9 cellular contexts compared by ENCODE assay signal in the genomic region with DNA sequence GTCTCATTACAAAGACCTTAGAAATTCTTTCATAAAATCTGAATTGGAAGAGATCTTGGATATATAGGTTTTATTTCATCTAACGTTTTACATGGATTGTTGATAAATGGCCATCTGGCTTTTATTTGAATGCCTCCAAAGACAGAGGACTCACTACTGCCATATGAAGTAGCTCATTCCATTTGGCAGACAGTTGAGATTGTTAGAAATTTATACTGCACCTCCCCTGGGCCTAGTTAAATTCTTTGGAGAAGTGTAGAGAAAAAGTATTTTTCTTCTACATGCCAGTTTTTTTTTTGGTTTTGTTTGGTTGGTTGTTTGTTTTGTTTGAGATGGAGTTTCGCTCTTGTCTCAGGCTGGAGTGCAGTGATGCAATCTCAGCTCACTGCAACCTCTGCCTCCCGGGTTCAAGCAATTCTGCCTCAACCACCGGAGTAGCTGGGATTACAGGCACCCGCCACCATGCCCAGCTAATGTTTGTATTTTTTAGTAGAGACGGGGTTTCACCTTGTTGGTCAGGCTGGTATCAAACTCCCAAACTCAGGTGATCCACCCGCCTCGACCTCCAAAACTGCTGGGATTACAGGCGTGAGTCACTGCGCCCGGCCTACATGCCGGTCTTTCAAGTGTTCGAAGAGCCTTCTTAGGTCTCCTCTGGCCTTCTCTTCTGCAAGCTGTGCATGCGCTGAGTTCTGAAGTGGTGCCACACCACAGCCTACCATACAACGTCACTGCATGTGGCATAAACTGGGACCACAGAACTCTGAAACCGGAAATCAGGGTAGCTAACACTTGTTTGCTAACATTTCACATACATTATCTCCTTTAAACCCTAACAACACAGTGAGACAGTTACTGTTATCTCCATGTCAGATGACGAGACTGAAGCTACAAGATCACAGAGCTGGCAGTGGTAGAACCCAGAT. TPM values are rescaled to one million over a fixed set of nuclear protein-coding genes. Genes with fewer than 3 reads are reported as not detected.
DNase-seq lines count a peak whose midpoint lies in the region; ATAC-seq, FAIRE-seq and TF ChIP-seq lines count a peak whose summit lies in the region.
"Not testable (repeated sequence)": the region's sequence is repeated elsewhere in the genome, so short reads cannot be mapped to it uniquely, and the experiment has no call there.
"Had no signal": no experiment of that assay in that cellular context is flagged by ENCODE, and none has a peak within 500 bp of the region (broad histone marks: within the 10 kb centered on the region; RNA-seq: fewer than 3 reads in every experiment).

No MANE protein-coding gene starts in this region.

- H3K79me2 ChIP-seq in H1 (ENCODE audit: control insufficient read depth in 1 of 2, insufficient read depth in 2 of 2, low read length in 2 of 2): not testable (repeated sequence)

- TF ChIP-seq EP300 in H1 (IDR thresholded peaks at IDR 0.05; ENCODE audit: borderline replicate concordance in 1 of 2, low read depth in 2 of 2, low read length in 2 of 2): not testable (repeated sequence)

- FAIRE-seq in H1 (lab: Jason Lieb, UNC): peak; percentile 69

- H3K4me1 Mint-ChIP-seq in CD4-positive, CD25-positive, alpha-beta regulatory T cell; T-helper 17 cell: not testable (repeated sequence)
- peaks cover 21% of the 10 kb centered on the region for H3K4me1 Mint-ChIP-seq in activated CD8-positive, alpha-beta memory T cell treated with anti-CD3 and anti-CD28 coated beads, Interleukin-2, amount 10 ng/mL, durations not matched to agents 7 days and 5 days
- peaks cover 17% of the 10 kb centered on the region for H3K4me1 Mint-ChIP-seq in activated naive CD8-positive, alpha-beta T cell treated with anti-CD3 and anti-CD28 coated beads, Interleukin-2, amount 10 ng/mL, durations not matched to agents 7 days and 5 days
- H3K4me1 Mint-ChIP-seq in naive thymus-derived CD4-positive, alpha-beta T cell: peaks cover 0 to 16% (median 0%) of the 10 kb centered on the region in 7 donors
- H3K4me1 Mint-ChIP-seq in stimulated activated naive CD8-positive, alpha-beta T cell treated with anti-CD3 and anti-CD28 coated beads, Interleukin-15, amount 100 ng/mL, for 72 hours: peaks cover 31% of the 10 kb centered on the region

- H3K23ac ChIP-seq in H1 (ENCODE audit: insufficient read length): not testable (repeated sequence)

- H2BK12ac ChIP-seq in H1 (ENCODE audit: low read depth, low read length): not testable (repeated sequence)

- H4K20me1 ChIP-seq in H1 (replicated peaks in 1 of 2; ENCODE audit: control insufficient read depth in 1 of 2, insufficient read depth in 2 of 2, low read length in 2 of 2): not testable (repeated sequence)

- no CpG with 5 or more reads among the region's 17 CpGs for WGBS in H1 (ENCODE audit: extremely low coverage in 1 of 2, insufficient coverage in 1 of 2, insufficient read length in 1 of 2, insufficient replicate concordance in 2 of 2, low coverage in 1 of 2, low lambda C conversion rate in 2 of 2, missing lambda C conversion rate in 1 of 2), 2 experiments

- H2BK15ac ChIP-seq in H1 (ENCODE audit: low read length): not testable (repeated sequence)

- H2AFZ ChIP-seq in H1 (ENCODE audit: low read length): not testable (repeated sequence)

- H3K9ac ChIP-seq in H1 (replicated peaks in 1 of 4; ENCODE audit: extremely low read depth in 1 of 4, low read depth in 3 of 4, low read length in 3 of 4): not testable (repeated sequence)

- H2BK5ac ChIP-seq in H1 (ENCODE audit: low read depth, low read length): not testable (repeated sequence)

- H3K23me2 ChIP-seq in H1 (ENCODE audit: low read depth, low read length): not testable (repeated sequence)

- not testable (repeated sequence) for H2BK20ac ChIP-seq in H1 (ENCODE audit: low read length)

- not testable (repeated sequence) for H3K4ac ChIP-seq in H1 (replicated peaks; ENCODE audit: insufficient read length, low read depth, low read length)

- not testable (repeated sequence) for H4K8ac ChIP-seq in H1 (ENCODE audit: extremely low read depth, insufficient read depth, low read length)

- H3K36me3 Mint-ChIP-seq in CD4-positive, CD25-positive, alpha-beta regulatory T cell: peaks cover 16% of the 10 kb centered on the region
- not testable (repeated sequence) for H3K36me3 Mint-ChIP-seq in T-helper 17 cell (ENCODE audit: low read depth)
- peaks cover 28% of the 10 kb centered on the region for H3K36me3 Mint-ChIP-seq in activated CD8-positive, alpha-beta memory T cell treated with anti-CD3 and anti-CD28 coated beads, Interleukin-2, amount 10 ng/mL, durations not matched to agents 7 days and 5 days
- peaks cover 24% of the 10 kb centered on the region for H3K36me3 Mint-ChIP-seq in activated naive CD8-positive, alpha-beta T cell treated with anti-CD3 and anti-CD28 coated beads, Interleukin-2, amount 10 ng/mL, durations not matched to agents 7 days and 5 days
- peaks cover 4 to 16% (median 15%) of the 10 kb centered on the region in 5 donors for H3K36me3 Mint-ChIP-seq in naive thymus-derived CD4-positive, alpha-beta T cell

- H2BK120ac ChIP-seq in H1 (replicated peaks; ENCODE audit: low read depth, low read length): not testable (repeated sequence)

- H3K4me3 Mint-ChIP-seq in CD4-positive, CD25-positive, alpha-beta regulatory T cell; T-helper 17 cell; activated CD8-positive, alpha-beta memory T cell treated with anti-CD3 and anti-CD28 coated beads, Interleukin-2, amount 10 ng/mL, durations not matched to agents 7 days and 5 days; activated naive CD8-positive, alpha-beta T cell treated with anti-CD3 and anti-CD28 coated beads, Interleukin-2, amount 10 ng/mL, durations not matched to agents 7 days and 5 days; naive thymus-derived CD4-positive, alpha-beta T cell; stimulated activated naive CD8-positive, alpha-beta T cell treated with anti-CD3 and anti-CD28 coated beads, Interleukin-15, amount 100 ng/mL, for 72 hours: not testable (repeated sequence)

- H2AK5ac ChIP-seq in H1 (ENCODE audit: low read depth, low read length): not testable (repeated sequence)

- TF ChIP-seq POLR2A in H1 (IDR thresholded peaks at IDR 0.05; ENCODE audit: control extremely low read depth in 1 of 2, low read depth in 2 of 2, low read length in 2 of 2): not testable (repeated sequence)

- not testable (repeated sequence) for H3K56ac ChIP-seq in H1 (replicated peaks; ENCODE audit: insufficient read length, low read depth, low read length)

- not testable (repeated sequence) for H3K18ac ChIP-seq in H1 (ENCODE audit: extremely low read depth, low read length)

- ATAC-seq in CD4-positive, CD25-positive, alpha-beta regulatory T cell (ENCODE audit: low read depth in 2 of 2): peak; percentile 83 to 94
- peak; percentile 96 for ATAC-seq in T-helper 17 cell
- ATAC-seq in activated CD8-positive, alpha-beta memory T cell treated with anti-CD3 and anti-CD28 coated beads, Interleukin-2, amount 10 ng/mL, durations not matched to agents 7 days and 5 days: peak; percentile 86
- peak; percentile 60 for ATAC-seq in activated naive CD8-positive, alpha-beta T cell treated with anti-CD3 and anti-CD28 coated beads, Interleukin-2, amount 10 ng/mL, durations not matched to agents 7 days and 5 days (ENCODE audit: low read depth)
- ATAC-seq in left ventricle myocardium superior: peak; percentile 63
- ATAC-seq in naive thymus-derived CD4-positive, alpha-beta T cell: peak; percentile 94
- peak; percentile 95 for ATAC-seq in stimulated activated naive CD8-positive, alpha-beta T cell treated with anti-CD3 and anti-CD28 coated beads, Interleukin-15, amount 100 ng/mL, for 72 hours

- TF ChIP-seq CTCF in H1 (IDR thresholded peaks at IDR 0.05; ENCODE audit: control extremely low read depth in 1 of 3, insufficient read depth in 1 of 3, low read depth in 1 of 3, low read length in 3 of 3): not testable (repeated sequence)

- H3K27me3 Mint-ChIP-seq in CD4-positive, CD25-positive, alpha-beta regulatory T cell; T-helper 17 cell; activated CD8-positive, alpha-beta memory T cell treated with anti-CD3 and anti-CD28 coated beads, Interleukin-2, amount 10 ng/mL, durations not matched to agents 7 days and 5 days; activated naive CD8-positive, alpha-beta T cell treated with anti-CD3 and anti-CD28 coated beads, Interleukin-2, amount 10 ng/mL, durations not matched to agents 7 days and 5 days; naive thymus-derived CD4-positive, alpha-beta T cell; stimulated activated naive CD8-positive, alpha-beta T cell treated with anti-CD3 and anti-CD28 coated beads, Interleukin-15, amount 100 ng/mL, for 72 hours: not testable (repeated sequence)

- not testable (repeated sequence) for H4K91ac ChIP-seq in H1 (replicated peaks; ENCODE audit: insufficient read length, low read length)

- not testable (repeated sequence) for H3K27me3 ChIP-seq in CD4-positive, CD25-positive, alpha-beta regulatory T cell (ENCODE audit: control insufficient read depth, insufficient read depth, low read length); H1 (replicated peaks in 1 of 4; ENCODE audit: control insufficient read depth in 3 of 4, extremely low read depth in 1 of 4, insufficient read depth in 3 of 4, low read length in 3 of 4); naive thymus-derived CD4-positive, alpha-beta T cell (ENCODE audit: control insufficient read depth in 2 of 2, insufficient read depth in 2 of 2, low read length in 2 of 2)

- intact Hi-C loops in left ventricle myocardium superior (cut with micrococcal nuclease); naive thymus-derived CD4-positive, alpha-beta T cell (cut with micrococcal nuclease): not testable (repeated sequence)

- H3K9me3 Mint-ChIP-seq in CD4-positive, CD25-positive, alpha-beta regulatory T cell; activated CD8-positive, alpha-beta memory T cell treated with anti-CD3 and anti-CD28 coated beads, Interleukin-2, amount 10 ng/mL, durations not matched to agents 7 days and 5 days (ENCODE audit: low read depth); activated naive CD8-positive, alpha-beta T cell treated with anti-CD3 and anti-CD28 coated beads, Interleukin-2, amount 10 ng/mL, durations not matched to agents 7 days and 5 days; naive thymus-derived CD4-positive, alpha-beta T cell; stimulated activated naive CD8-positive, alpha-beta T cell treated with anti-CD3 and anti-CD28 coated beads, Interleukin-15, amount 100 ng/mL, for 72 hours: not testable (repeated sequence)

- not testable (repeated sequence) for H3K14ac ChIP-seq in H1 (ENCODE audit: insufficient read length)

- POLR2A ChIA-PET in activated naive CD8-positive, alpha-beta T cell treated with anti-CD3 and anti-CD28 coated beads, Interleukin-2, amount 10 ng/mL, durations not matched to agents 7 days and 5 days (lab: Charles Lee); H1 (lab: Charles Lee; ENCODE audit: partially characterized antibody); naive thymus-derived CD4-positive, alpha-beta T cell (lab: Charles Lee): not testable (repeated sequence)

- CTCF ChIA-PET in activated CD8-positive, alpha-beta memory T cell treated with anti-CD3 and anti-CD28 coated beads, Interleukin-2, amount 10 ng/mL, durations not matched to agents 7 days and 5 days (lab: Charles Lee); H1 (lab: Charles Lee; ENCODE audit: partially characterized antibody); naive thymus-derived CD4-positive, alpha-beta T cell (lab: Charles Lee): not testable (repeated sequence)

- TF ChIP-seq RAD21 in H1 (IDR thresholded peaks at IDR 0.05 in 1 of 2, conservative IDR thresholded peaks at IDR 0.05 in 1 of 2; ENCODE audit: low read depth in 2 of 2, low read length in 2 of 2): not testable (repeated sequence)

- not testable (repeated sequence) for DNase-seq in CD4-positive, CD25-positive, alpha-beta regulatory T cell; T-helper 17 cell; activated CD8-positive, alpha-beta memory T cell treated with anti-CD3 and anti-CD28 coated beads, Interleukin-2, amount 10 ng/mL, durations not matched to agents 7 days and 5 days; activated naive CD8-positive, alpha-beta T cell treated with anti-CD3 and anti-CD28 coated beads, Interleukin-2, amount 10 ng/mL, durations not matched to agents 7 days and 5 days; H1 (ENCODE audit: low read depth in 1 of 2, low spot score in 2 of 2); left ventricle myocardium superior; naive thymus-derived CD4-positive, alpha-beta T cell; stimulated activated naive CD8-positive, alpha-beta T cell treated with anti-CD3 and anti-CD28 coated beads, Interleukin-15, amount 100 ng/mL, for 72 hours

- not testable (repeated sequence) for H3K27ac ChIP-seq in CD4-positive, CD25-positive, alpha-beta regulatory T cell (ENCODE audit: insufficient read depth, low read length, poor library complexity, severe bottlenecking); H1 (ENCODE audit: low read depth, low read length); naive thymus-derived CD4-positive, alpha-beta T cell (ENCODE audit: low read depth, low read length)

- not testable (repeated sequence) for H3K4me2 ChIP-seq in H1 (ENCODE audit: insufficient read depth in 1 of 2, low read depth in 2 of 2, low read length in 2 of 2)

- H3K4me3 ChIP-seq in CD4-positive, CD25-positive, alpha-beta regulatory T cell (ENCODE audit: low read depth, low read length); H1 (ENCODE audit: extremely low read depth in 1 of 4, insufficient read depth in 2 of 4, low read depth in 3 of 4, low read length in 4 of 4); naive thymus-derived CD4-positive, alpha-beta T cell (ENCODE audit: low read length): not testable (repeated sequence)

- H3K27ac Mint-ChIP-seq in CD4-positive, CD25-positive, alpha-beta regulatory T cell; activated CD8-positive, alpha-beta memory T cell treated with anti-CD3 and anti-CD28 coated beads, Interleukin-2, amount 10 ng/mL, durations not matched to agents 7 days and 5 days; activated naive CD8-positive, alpha-beta T cell treated with anti-CD3 and anti-CD28 coated beads, Interleukin-2, amount 10 ng/mL, durations not matched to agents 7 days and 5 days; stimulated activated naive CD8-positive, alpha-beta T cell treated with anti-CD3 and anti-CD28 coated beads, Interleukin-15, amount 100 ng/mL, for 72 hours: not testable (repeated sequence)
- H3K27ac Mint-ChIP-seq in T-helper 17 cell: peak overlapping the region; percentile 67
- peak overlapping the region in 1 of 9 donors; percentile 64 for H3K27ac Mint-ChIP-seq in naive thymus-derived CD4-positive, alpha-beta T cell

- H3K4me1 ChIP-seq in CD4-positive, CD25-positive, alpha-beta regulatory T cell (ENCODE audit: control insufficient read depth, insufficient read depth, low read length, poor library complexity, severe bottlenecking); H1 (replicated peaks in 1 of 4; ENCODE audit: control insufficient read depth in 3 of 4, insufficient read depth in 4 of 4, low read length in 3 of 4); naive thymus-derived CD4-positive, alpha-beta T cell (ENCODE audit: control insufficient read depth in 2 of 2, insufficient read depth in 2 of 2, low read length in 2 of 2): not testable (repeated sequence)

- not testable (repeated sequence) for H3K9me3 ChIP-seq in CD4-positive, CD25-positive, alpha-beta regulatory T cell (ENCODE audit: control insufficient read depth in 2 of 2, low read length in 2 of 2); T-helper 17 cell (ENCODE audit: control insufficient read depth, low read length, poor library complexity, severe bottlenecking); H1 (ENCODE audit: insufficient read depth in 2 of 2, low read depth in 1 of 2, low read length in 1 of 2); naive thymus-derived CD4-positive, alpha-beta T cell (ENCODE audit: control insufficient read depth in 2 of 3, low read length in 3 of 3)

- not testable (repeated sequence) for H3K79me1 ChIP-seq in H1 (ENCODE audit: low read depth, low read length)

- not testable (repeated sequence) for H4K5ac ChIP-seq in H1 (ENCODE audit: insufficient read length, low read depth, low read length)

- peaks cover 34% of the 10 kb centered on the region for H3K36me3 ChIP-seq in CD4-positive, CD25-positive, alpha-beta regulatory T cell (ENCODE audit: control insufficient read depth, insufficient read depth, low read length)
- H3K36me3 ChIP-seq in H1 (ENCODE audit: control insufficient read depth in 2 of 4, insufficient read depth in 4 of 4, low read length in 3 of 4): peaks cover 6 to 19% (median 15%) of the 10 kb centered on the region in 4 experiments; a peak in 6 of 8 replicates
- peaks cover 0 to 35% (median 11%) of the 10 kb centered on the region in 3 experiments for H3K36me3 ChIP-seq in naive thymus-derived CD4-positive, alpha-beta T cell (ENCODE audit: control insufficient read depth in 2 of 3, insufficient read depth in 3 of 3, low read length in 3 of 3)

RNA-seq across cellular contexts. Expression of a gene that starts 24.8 kb away (rescaled TPM):
- 127 TPM for total RNA-seq in CD4-positive, CD25-positive, alpha-beta regulatory T cell
- polyA plus RNA-seq in CD4-positive, CD25-positive, alpha-beta regulatory T cell: 100 to 1,000 TPM; 201 to 326 (median 266) TPM
- total RNA-seq in T-helper 17 cell: 100 to 1,000 TPM in 1 of 2 donors, 10 to 100 TPM in 1; 99.8 to 144 TPM
- total RNA-seq in activated CD8-positive, alpha-beta memory T cell treated with anti-CD3 and anti-CD28 coated beads, Interleukin-2, amount 10 ng/mL, durations not matched to agents 7 days and 5 days: 100 to 1,000 TPM; 130 to 162 TPM
- 100 to 1,000 TPM; 118 to 121 TPM for total RNA-seq in activated naive CD8-positive, alpha-beta T cell treated with anti-CD3 and anti-CD28 coated beads, Interleukin-2, amount 10 ng/mL, durations not matched to agents 7 days and 5 days
- 92.3 and 98.6 TPM in 2 replicates for total RNA-seq in H1 (2021; fragmentation: NEBNext Ultra II Directional; extraction: Animal tissue kit (Norgen Biotek cat#: 25700))
- polyA plus RNA-seq in H1 (2011; rRNA removed): 67.4 and 111 TPM in 2 replicates
- polyA plus RNA-seq in H1 (2011; cell fraction: cytosol; rRNA removed): 93.0 TPM
- 11.8 TPM for polyA plus RNA-seq in H1 (2011; cell fraction: nucleus; rRNA removed)
- polyA plus RNA-seq in H1 (2012, experiment 1 of 2): 73.5 to 100 TPM (median 80.5 TPM) in 4 replicates
- polyA plus RNA-seq in H1 (2012, experiment 2 of 2): 29.5 TPM
- polyA plus RNA-seq in H1 (2013, experiment 1 of 2): 117 TPM
- 121 TPM for polyA plus RNA-seq in H1 (2013, experiment 2 of 2)
- polyA minus RNA-seq in H1 (2011; rRNA and poly(A)+ RNA removed): 24.4 and 27.0 TPM in 2 replicates
- 29.7 TPM for polyA minus RNA-seq in H1 (2011; cell fraction: cytosol; rRNA and poly(A)+ RNA removed)
- 16.1 TPM for polyA minus RNA-seq in H1 (2011; cell fraction: nucleus; rRNA and poly(A)+ RNA removed)
- 73.1 TPM for total RNA-seq in left ventricle myocardium superior
- 100 to 1,000 TPM in 1 of 5 experiments, 10 to 100 TPM in 4; 61.6 to 149 (median 79.0) TPM for total RNA-seq in naive thymus-derived CD4-positive, alpha-beta T cell
- polyA plus RNA-seq in naive thymus-derived CD4-positive, alpha-beta T cell: 100 to 1,000 TPM; 140 to 146 TPM

RNA-seq across cellular contexts. Expression of a gene that starts 57.7 kb away (rescaled TPM):
- total RNA-seq in CD4-positive, CD25-positive, alpha-beta regulatory T cell: not detected
- under 1 TPM; 0.16 to 0.45 (median 0.31) TPM for polyA plus RNA-seq in CD4-positive, CD25-positive, alpha-beta regulatory T cell
- not detected for total RNA-seq in T-helper 17 cell
- total RNA-seq in activated CD8-positive, alpha-beta memory T cell treated with anti-CD3 and anti-CD28 coated beads, Interleukin-2, amount 10 ng/mL, durations not matched to agents 7 days and 5 days: not detected
- under 1 TPM; 0.17 to 0.25 TPM for total RNA-seq in activated naive CD8-positive, alpha-beta T cell treated with anti-CD3 and anti-CD28 coated beads, Interleukin-2, amount 10 ng/mL, durations not matched to agents 7 days and 5 days
- total RNA-seq in H1 (2021; fragmentation: NEBNext Ultra II Directional; extraction: Animal tissue kit (Norgen Biotek cat#: 25700)): 0.50 TPM in 1 of 2 replicates, not detected in the other
- 0.23 and 0.41 TPM in 2 replicates for polyA plus RNA-seq in H1 (2011; rRNA removed)
- 0.37 TPM for polyA plus RNA-seq in H1 (2011; cell fraction: cytosol; rRNA removed)
- polyA plus RNA-seq in H1 (2011; cell fraction: nucleus; rRNA removed): 0.51 TPM
- polyA plus RNA-seq in H1 (2012, experiment 1 of 2): 0.11 to 0.25 TPM (median 0.23 TPM) in 3 of 4 replicates, not detected in the other
- not detected for polyA plus RNA-seq in H1 (2012, experiment 2 of 2)
- polyA plus RNA-seq in H1 (2013, experiment 1 of 2): 0.36 TPM
- polyA plus RNA-seq in H1 (2013, experiment 2 of 2): 0.37 TPM
- polyA minus RNA-seq in H1 (2011; rRNA and poly(A)+ RNA removed): 1.6 and 1.8 TPM in 2 replicates
- polyA minus RNA-seq in H1 (2011; cell fraction: cytosol; rRNA and poly(A)+ RNA removed): not detected
- 1.7 TPM for polyA minus RNA-seq in H1 (2011; cell fraction: nucleus; rRNA and poly(A)+ RNA removed)
- total RNA-seq in left ventricle myocardium superior: 1.0 TPM
- total RNA-seq in naive thymus-derived CD4-positive, alpha-beta T cell: 1 to 10 TPM in 1 of 5 experiments, under 1 TPM in 3, not detected in 1; 0.40 to 1.3 (median 0.69) TPM
- polyA plus RNA-seq in naive thymus-derived CD4-positive, alpha-beta T cell: 1 to 10 TPM in 1 of 2 donors, under 1 TPM in 1; 0.61 to 1.0 TPM
- total RNA-seq: B cell had no signal
